ENCODE assay signal across 1 cellular context in genomic region chr22:49918911-49919881, GRCh38.
TF ChIP-seq lines count a peak whose summit lies in the region.

No MANE protein-coding gene starts in this region.

TF ChIP-seq in K562, 482 proteins besides CTCF, POLR2A, EP300 and RAD21:
- TF ChIP-seq ZBTB40 (IDR thresholded peaks at IDR 0.05), result 0 out of 2 replicates have a peak, but pooled peaks have one; percentile 17
- no peak for TF ChIP-seq ZBTB40 (CRISPR knock-in tag; IDR thresholded peaks at IDR 0.05)
- TF ChIP-seq ZBTB1 (CRISPR knock-in tag; IDR thresholded peaks at IDR 0.05; ENCODE audit: borderline replicate concordance, low read depth), result no peak
TF ChIP-seq in K562: peak in this region for 1.
